Comparison of ENCODE assay signal across 28 cellular contexts in the genomic region with DNA sequence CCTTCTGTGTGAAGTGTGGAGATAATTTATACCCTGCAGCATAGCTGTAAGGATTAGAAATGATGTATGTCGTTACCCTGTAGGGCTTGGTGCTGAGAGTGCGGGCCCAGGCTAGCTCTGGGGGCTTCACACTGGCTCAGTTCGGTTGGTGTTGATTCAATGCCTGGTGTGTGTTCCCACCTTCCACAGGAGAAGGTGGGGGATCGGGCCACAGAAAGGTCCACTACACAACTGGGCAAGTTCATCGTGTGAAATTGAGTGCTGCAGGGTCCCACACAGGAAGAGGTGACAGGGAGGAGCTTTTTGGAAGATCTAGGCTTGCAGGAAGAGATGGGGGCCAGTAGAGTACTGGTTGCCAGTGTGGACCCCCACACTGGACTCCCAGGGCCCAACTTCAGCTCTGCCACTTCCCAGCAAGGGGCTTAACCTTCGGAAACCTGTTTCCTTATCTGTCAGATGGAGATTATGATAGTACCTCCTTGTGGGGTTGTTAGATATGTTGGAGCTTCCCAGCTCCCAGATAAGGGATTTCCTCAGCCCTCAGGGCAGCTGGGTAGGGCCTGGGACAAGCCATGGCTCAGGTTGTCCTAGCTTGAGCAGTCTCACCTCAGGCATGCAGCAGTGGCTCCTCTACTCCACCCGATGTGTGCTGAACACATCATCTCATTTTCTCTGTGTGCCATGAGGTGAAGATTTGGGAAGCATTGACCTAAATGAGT. TPM values are rescaled to one million over a fixed set of nuclear protein-coding genes. Genes with fewer than 3 reads are reported as not detected.
DNase-seq lines count a peak whose midpoint lies in the region; ATAC-seq, FAIRE-seq and TF ChIP-seq lines count a peak whose summit lies in the region.
"Had no signal": no experiment of that assay in that cellular context is flagged by ENCODE, and none has a peak within 500 bp of the region (broad histone marks: within the 10 kb centered on the region; RNA-seq: fewer than 3 reads in every experiment).

No MANE protein-coding gene starts in this region.

- peaks cover 100% of the 10 kb centered on the region for H3K4me1 ChIP-seq in left ventricle myocardium inferior
- H3K4me1 ChIP-seq in GM12878 (ENCODE audit: control insufficient read depth, insufficient read depth, low read length), result peaks cover 46% of the 10 kb centered on the region
- H3K4me1 ChIP-seq in vagina, result peaks cover 89% of the 10 kb centered on the region
- peaks cover 11% of the 10 kb centered on the region for H3K4me1 ChIP-seq in ovary (ENCODE audit: insufficient read depth)
- H3K4me1 ChIP-seq: prostate gland had no signal

- POLR2A ChIA-PET in GM12878 (lab: Charles Lee), result interaction anchor here (0.6 to 7.7 kb wide), 4 partner anchors 12 to 373 kb away, joined by 3 to 91 read pairs (median 11); no protein-coding TSS in a partner anchor

- H3K4me1 Mint-ChIP-seq in nephron, result peaks cover 91% of the 10 kb centered on the region

- in situ Hi-C loops in GM12878 (cut with MboI), result no loop called here

- intact Hi-C loops in left ventricle myocardium inferior (cut with micrococcal nuclease) (no loop called here), Right ventricle myocardium inferior (cut with DNase I) (no loop called here), GM12878 (cut with micrococcal nuclease; ENCODE audit: unreplicated experiment) (no loop called here), vagina (cut with DNase I) (no loop called here), ovary (cut with DNase I) (no loop called here)

- no peak for TF ChIP-seq EP300 in GM12878 (IDR thresholded peaks at IDR 0.05; ENCODE audit: borderline replicate concordance in 1 of 2, control insufficient read depth in 1 of 2, low read depth in 2 of 2, low read length in 2 of 2)
- TF ChIP-seq EP300 in ovary (IDR thresholded peaks at IDR 0.05), result no peak

- H3K4me2 ChIP-seq in GM12878 (ENCODE audit: control insufficient read depth, insufficient read depth), result no peak overlapping the region

- TF ChIP-seq POLR2A in GM12878 (IDR thresholded peaks at IDR 0.05; ENCODE audit: low read depth, low read length) (0 out of 2 replicates have a peak, but pooled peaks have one; percentile 28), vagina (IDR thresholded peaks at IDR 0.05) (no peak), ovary (IDR thresholded peaks at IDR 0.05) (no peak)

- H3K79me2 ChIP-seq in GM12878 (ENCODE audit: control insufficient read depth, insufficient read depth, low read length), result peaks cover 45% of the 10 kb centered on the region

- DNase-seq in left ventricle myocardium inferior (no peak), Right ventricle myocardium inferior (ENCODE audit: missing footprints) (no peak), GM12878 (ENCODE audit: low read depth, low spot score) (no peak), vagina (ENCODE audit: extremely low spot score in 2 of 2) (peak in 1 of 2 donors; percentile 83), ovary (no peak), NCI-H187 treated with DMSO at 0.1 percent for 48 hours (lab: John Stamatoyannopoulos, UW) (no peak)
- DNase-seq: activated CD4-positive, alpha-beta T cell treated with anti-CD3 and anti-CD28 coated beads, Interleukin-2, amount 10 ng/mL, durations not matched to agents 7 days and 5 days; brain microvascular endothelial cell; C1 segment of cervical spinal cord; DMS 273 treated with DMSO at 0.1 percent for 48 hours; glutamatergic neuron; KBM-7; left colon; NCI-H146; NCI-H524; stomach; upper lobe of left lung had no signal

- peaks cover 2% of the 10 kb centered on the region; the same call in 1 of the 2 replicates for H4K20me1 ChIP-seq in GM12878 (ENCODE audit: control insufficient read depth, insufficient read depth)

- H3K27me3 ChIP-seq in left ventricle myocardium inferior (ENCODE audit: low read depth) (no peaks in the 10 kb centered on the region), GM12878 (replicated peaks in 1 of 2; ENCODE audit: control insufficient read depth in 2 of 2, insufficient read depth in 2 of 2, low read length in 1 of 2) (no peaks in the 10 kb centered on the region), vagina (no peaks in the 10 kb centered on the region), ovary (no peaks in the 10 kb centered on the region)
- H3K27me3 ChIP-seq: brain microvascular endothelial cell, stomach, upper lobe of left lung had no signal

- SMC1A ChIA-PET in GM12878 (lab: Charles Lee; ENCODE audit: uncharacterized antibody, unreplicated experiment), result interaction anchor here (0.6 to 7.7 kb wide), 14 partner anchors 12 to 134 kb away, joined by 3 to 188 read pairs (median 6); no protein-coding TSS in a partner anchor

- WGBS in GM12878 (ENCODE audit: insufficient coverage, insufficient replicate concordance, low lambda C conversion rate, missing lambda C conversion rate), result 77% methylated on average over 7 of the region's 7 CpGs
- WGBS in ovary, 3 donors, result 83 to 87% (median 86%) methylated on average over 7 of the region's 7 CpGs

- no peak for TF ChIP-seq RAD21 in GM12878 (IDR thresholded peaks at IDR 0.05; ENCODE audit: insufficient read depth, low read depth, low read length)

- TF ChIP-seq CTCF in left ventricle myocardium inferior (IDR thresholded peaks at IDR 0.05; ENCODE audit: borderline replicate concordance), result no peak
- no peak for TF ChIP-seq CTCF in GM12878 (IDR thresholded peaks at IDR 0.05 in 2 of 3, conservative IDR thresholded peaks at IDR 0.05 in 1 of 3; ENCODE audit: control insufficient read depth in 2 of 3, extremely low read depth in 1 of 3, insufficient read depth in 1 of 3, low read depth in 3 of 3, low read length in 3 of 3)
- no peak for TF ChIP-seq CTCF in nephron (IDR thresholded peaks at IDR 0.05; ENCODE audit: unreplicated experiment in 3 of 3)
- TF ChIP-seq CTCF in vagina (IDR thresholded peaks at IDR 0.05), result no peak
- TF ChIP-seq CTCF in ovary (IDR thresholded peaks at IDR 0.05), result no peak

- FAIRE-seq in GM12878 (lab: Jason Lieb, UNC), result no peak
- FAIRE-seq: colon, G401.6 had no signal

- H3K27ac ChIP-seq in left ventricle myocardium inferior (replicated peaks) (peak overlapping the region; percentile 98), GM12878 (ENCODE audit: control insufficient read depth, insufficient read depth) (no peak overlapping the region), vagina (peak overlapping the region; percentile 7), ovary (no peak overlapping the region)
- H3K27ac ChIP-seq: brain microvascular endothelial cell, prostate gland, upper lobe of left lung, VCaP had no signal

- peak overlapping the region in 1 of 3 experiments; percentile 37 for H3K4me3 Mint-ChIP-seq in nephron
- H3K4me3 Mint-ChIP-seq: activated CD4-positive, alpha-beta T cell treated with anti-CD3 and anti-CD28 coated beads, Interleukin-2, amount 10 ng/mL, durations not matched to agents 7 days and 5 days; mesothelial cell of epicardium; neural crest cell; T-helper 1 cell treated with Interleukin-12 subunit alpha and Interleukin-12 subunit beta and Interleukin-4 antibody, amounts not matched to agents 30 μg/mL and 1 μg/mL, for 36 hours had no signal

- H3K9me3 Mint-ChIP-seq in nephron, result no peaks in the 10 kb centered on the region
- H3K9me3 Mint-ChIP-seq: activated CD4-positive, alpha-beta T cell treated with anti-CD3 and anti-CD28 coated beads, Interleukin-2, amount 10 ng/mL, durations not matched to agents 7 days and 5 days; activated T-helper 2 cell treated with anti-CD3 and anti-CD28 coated beads, Interferon-gamma antibody, Interleukin-2, Interleukin-4, amounts not matched to agents 10 μg/mL and 5 μg/mL and 100 μg/mL, durations not matched to agents 14 hours and 24 hours and 36 hours; mesothelial cell of epicardium; neural crest cell; T-helper 1 cell treated with Interleukin-12 subunit alpha and Interleukin-12 subunit beta and Interleukin-4 antibody, amounts not matched to agents 30 μg/mL and 1 μg/mL, for 36 hours had no signal

- no peak for ATAC-seq in Right ventricle myocardium inferior
- no peak for ATAC-seq in GM12878
- ATAC-seq in GM21528 (IDR thresholded peaks at IDR 0.05; ENCODE audit: low FRiP score, unreplicated experiment), result no peak
- ATAC-seq: left colon had no signal

- no TSS peak for BruUV-seq in GM12878 (replicated peaks; lab: Mats Ljungman, UMichigan)

- H3K36me3 Mint-ChIP-seq in nephron (ENCODE audit: low read depth), result peaks cover 26% of the 10 kb centered on the region

- H3K9me3 ChIP-seq in left ventricle myocardium inferior (replicated peaks) (no peaks in the 10 kb centered on the region), GM12878 (replicated peaks; ENCODE audit: control insufficient read depth, insufficient read depth, low read length) (no peaks in the 10 kb centered on the region; the same call in 2 of the 3 replicates), vagina (no peaks in the 10 kb centered on the region), ovary (no peaks in the 10 kb centered on the region)
- H3K9me3 ChIP-seq: prostate gland, stomach, upper lobe of left lung had no signal

- H3K27ac Mint-ChIP-seq in nephron, result peak overlapping the region; percentile 32 to 45 (median 37)
- H3K27ac Mint-ChIP-seq: activated CD4-positive, alpha-beta T cell treated with anti-CD3 and anti-CD28 coated beads, Interleukin-2, amount 10 ng/mL, durations not matched to agents 7 days and 5 days; activated T-helper 2 cell treated with anti-CD3 and anti-CD28 coated beads, Interferon-gamma antibody, Interleukin-2, Interleukin-4, amounts not matched to agents 10 μg/mL and 5 μg/mL and 100 μg/mL, durations not matched to agents 14 hours and 24 hours and 36 hours; mesothelial cell of epicardium; T-helper 1 cell treated with Interleukin-12 subunit alpha and Interleukin-12 subunit beta and Interleukin-4 antibody, amounts not matched to agents 30 μg/mL and 1 μg/mL, for 36 hours had no signal

- H3K27me3 Mint-ChIP-seq in nephron (ENCODE audit: low read depth), result no peaks in the 10 kb centered on the region
- H3K27me3 Mint-ChIP-seq: activated CD4-positive, alpha-beta T cell treated with anti-CD3 and anti-CD28 coated beads, Interleukin-2, amount 10 ng/mL, durations not matched to agents 7 days and 5 days had no signal

- H3K36me3 ChIP-seq in left ventricle myocardium inferior (peaks cover 15% of the 10 kb centered on the region), GM12878 (ENCODE audit: control insufficient read depth in 2 of 2, insufficient read depth in 2 of 2, low read length in 1 of 2) (peaks cover 0 to 12% of the 10 kb centered on the region in 2 experiments; a peak in 3 of 4 replicates), vagina (peaks cover 0 to 2% of the 10 kb centered on the region in 2 donors), ovary (no peaks in the 10 kb centered on the region)
- H3K36me3 ChIP-seq: prostate gland had no signal

- H3K4me3 ChIP-seq in left ventricle myocardium inferior (peak overlapping the region; percentile 46), GM12878 (no peak overlapping the region), vagina (no peak overlapping the region), ovary (no peak overlapping the region)
- H3K4me3 ChIP-seq: prostate gland, skin epidermis, stomach, upper lobe of left lung had no signal

- CTCF ChIA-PET in GM12878 (lab: Yijun Ruan, JAX), result interaction anchor here (0.8 to 3.0 kb wide), 4 partner anchors 10 to 75 kb away, joined by 3 to 15 read pairs (median 5); no protein-coding TSS in a partner anchor

- no peak overlapping the region for H3K9ac ChIP-seq in GM12878 (ENCODE audit: control insufficient read depth, insufficient read depth, low read length)

- no peak overlapping the region for H2AFZ ChIP-seq in GM12878 (ENCODE audit: control insufficient read depth, low read depth, low read length)

- RAD21 ChIA-PET in GM12878 (lab: Charles Lee; ENCODE audit: unreplicated experiment), result interaction anchor here (1.0 to 7.4 kb wide), 4 partner anchors 10 to 84 kb away, joined by 3 to 127 read pairs (median 16); no protein-coding TSS in a partner anchor

RNA-seq across cellular contexts. Expression of a gene that starts 8.5 kb away (rescaled TPM):
- total RNA-seq in left ventricle myocardium inferior (9.1 TPM), Right ventricle myocardium inferior (6.7 TPM), GM12878 (2014; rRNA removed) (7.5 and 8.8 TPM in 2 replicates), GM12878 (2014; rRNA removed; fragmentation: Illumina TruSeq; extraction: Trizol) (7.9 and 8.3 TPM in 2 replicates), GM12878 (2021) (6.8 and 8.9 TPM in 2 replicates), vagina (4.2 TPM), ovary (1 to 10 TPM; 2.9 to 9.0 (median 5.1) TPM)
- total RNA-seq in GM12878 (2013; cell fraction: nucleolus; rRNA removed), result 14.5 and 16.0 TPM in 2 replicates
- polyA plus RNA-seq in GM12878 (2011; ENCODE audit: low read depth), result 5.3 TPM
- polyA plus RNA-seq in GM12878 (2011; rRNA removed) (8.2 and 9.4 TPM in 2 replicates), GM12878 (2014; fragmentation: Illumina TruSeq; extraction: Trizol) (8.6 and 9.0 TPM in 2 replicates), GM12878 (2014; fragmentation: Nextera tagmentation; extraction: Ambion mirVana) (1 to 10 TPM; 2.7 to 3.9 TPM), GM12878 (2014; rRNA removed) (5.9 and 6.4 TPM in 2 replicates), GM12878 (2016; fragmentation: Nextera tagmentation; extraction: Ambion mirVana) (1 to 10 TPM; 5.4 to 6.7 TPM), ovary (1 to 10 TPM; 4.2 to 8.4 TPM)
- polyA plus RNA-seq in GM12878 (2011; cell fraction: cytosol; rRNA removed), result 8.1 and 8.3 TPM in 2 replicates
- 9.7 and 10.9 TPM in 2 replicates for polyA plus RNA-seq in GM12878 (2011; cell fraction: nucleus; rRNA removed)
- polyA plus RNA-seq in GM12878 (2012), result 7.6 and 9.1 TPM in 2 replicates
- polyA minus RNA-seq in GM12878 (2011; rRNA and poly(A)+ RNA removed), result 8.4 and 9.1 TPM in 2 replicates
- polyA minus RNA-seq in GM12878 (2011; cell fraction: cytosol; rRNA and poly(A)+ RNA removed), result 4.2 and 6.7 TPM in 2 replicates
- polyA minus RNA-seq in GM12878 (2011; cell fraction: nucleus; rRNA and poly(A)+ RNA removed), result 6.5 and 9.8 TPM in 2 replicates

RNA-seq across cellular contexts. Expression of a gene that starts 8.6 kb away (rescaled TPM):
- 380 TPM for total RNA-seq in left ventricle myocardium inferior
- 415 TPM for total RNA-seq in Right ventricle myocardium inferior
- 132 and 135 TPM in 2 replicates for total RNA-seq in GM12878 (2013; cell fraction: nucleolus; rRNA removed)
- total RNA-seq in GM12878 (2014; rRNA removed), result 23.6 and 26.9 TPM in 2 replicates
- total RNA-seq in GM12878 (2014; rRNA removed; fragmentation: Illumina TruSeq; extraction: Trizol), result 30.9 and 32.2 TPM in 2 replicates
- total RNA-seq in GM12878 (2021), result 25.6 and 28.3 TPM in 2 replicates
- polyA plus RNA-seq in GM12878 (2011; ENCODE audit: low read depth), result 26.9 TPM
- 79.6 and 87.5 TPM in 2 replicates for polyA plus RNA-seq in GM12878 (2011; rRNA removed)
- 38.2 and 51.3 TPM in 2 replicates for polyA plus RNA-seq in GM12878 (2011; cell fraction: cytosol; rRNA removed)
- polyA plus RNA-seq in GM12878 (2011; cell fraction: nucleus; rRNA removed), result 113 and 146 TPM in 2 replicates
- 48.1 and 55.1 TPM in 2 replicates for polyA plus RNA-seq in GM12878 (2012)
- 39.3 and 43.3 TPM in 2 replicates for polyA plus RNA-seq in GM12878 (2014; fragmentation: Illumina TruSeq; extraction: Trizol)
- polyA plus RNA-seq in GM12878 (2014; fragmentation: Nextera tagmentation; extraction: Ambion mirVana), result 10 to 100 TPM; 11.7 to 12.2 TPM
- 24.0 and 25.7 TPM in 2 replicates for polyA plus RNA-seq in GM12878 (2014; rRNA removed)
- 1 to 10 TPM; 4.6 to 6.0 TPM for polyA plus RNA-seq in GM12878 (2016; fragmentation: Nextera tagmentation; extraction: Ambion mirVana)
- 45.8 and 52.7 TPM in 2 replicates for polyA minus RNA-seq in GM12878 (2011; rRNA and poly(A)+ RNA removed)
- 14.4 and 17.3 TPM in 2 replicates for polyA minus RNA-seq in GM12878 (2011; cell fraction: cytosol; rRNA and poly(A)+ RNA removed)
- 60.0 and 84.1 TPM in 2 replicates for polyA minus RNA-seq in GM12878 (2011; cell fraction: nucleus; rRNA and poly(A)+ RNA removed)
- total RNA-seq in vagina, result 121 TPM
- total RNA-seq in ovary, result 10 to 100 TPM; 61.9 to 86.7 (median 71.4) TPM
- polyA plus RNA-seq in ovary, result 10 to 100 TPM; 36.3 to 91.8 TPM

Comparison
In these comparisons a context has a peak if more than half of its experiments do, and no peak if none do; other contexts are left out.
1. H3K27ac ChIP-seq: peak in left ventricle myocardium inferior (single experiment) and vagina (single experiment); none in GM12878 (single experiment) and ovary (0 of 2).